ENCODE assay signal across 8 cellular contexts in genomic region chr12:112198120-112198733, GRCh38.
DNase-seq lines count a peak whose midpoint lies in the region; ATAC-seq and TF ChIP-seq lines count a peak whose summit lies in the region.

No MANE protein-coding gene starts in this region.

- no peak overlapping the region for H3K27ac Mint-ChIP-seq in type B pancreatic cell

- TF ChIP-seq RAD21 in HCT116 (IDR thresholded peaks at IDR 0.05; ENCODE audit: low read depth) = peak; percentile 75
- TF ChIP-seq RAD21 in neural cell (conservative IDR thresholded peaks at IDR 0.05) = peak; percentile 66

- no peak for TF ChIP-seq POLR2A in HCT116 (IDR thresholded peaks at IDR 0.05; ENCODE audit: borderline replicate concordance, extremely low read depth, insufficient read depth, insufficient read length)
- no peak for TF ChIP-seq POLR2A in esophagus muscularis mucosa (IDR thresholded peaks at IDR 0.05; ENCODE audit: low read depth)

- H3K4me1 Mint-ChIP-seq in type B pancreatic cell (ENCODE audit: unreplicated experiment) = no peaks in the 10 kb centered on the region

- H3K9me2 ChIP-seq in HCT116 (ENCODE audit: insufficient read depth) (no peaks in the 10 kb centered on the region), neural cell (ENCODE audit: insufficient read depth, low read length) (no peaks in the 10 kb centered on the region)

- CTCF ChIA-PET in HCT116 (lab: Charles Lee) = interaction anchor here (0.6 to 1.7 kb wide), 11 partner anchors 10 to 249 kb away, joined by 3 to 52 read pairs (median 4); no protein-coding TSS in a partner anchor

- TF ChIP-seq EP300 in esophagus muscularis mucosa (IDR thresholded peaks at IDR 0.05) (no peak), neural cell (conservative IDR thresholded peaks at IDR 0.05; ENCODE audit: poor library complexity, severe bottlenecking) (no peak)

- H3K27me3 ChIP-seq in HCT116 (ENCODE audit: insufficient read depth, low read length) (no peaks in the 10 kb centered on the region), esophagus muscularis mucosa (no peaks in the 10 kb centered on the region), neural cell (ENCODE audit: insufficient read depth, low read depth, low read length) (no peaks in the 10 kb centered on the region)

- H3K4me3 ChIP-seq in HCT116 (replicated peaks in 1 of 2; ENCODE audit: low read depth in 1 of 2, low read length in 2 of 2) (no peak overlapping the region), esophagus muscularis mucosa (no peak overlapping the region), neural cell (ENCODE audit: low read length) (no peak overlapping the region)

- POLR2A ChIA-PET in HCT116 (lab: Charles Lee) = interaction anchor here (1.8 kb wide), 1 partner anchor 189 kb away, joined by 6 read pairs; no protein-coding TSS in a partner anchor

- H3K9ac ChIP-seq in HCT116 (ENCODE audit: low read length) = no peak overlapping the region
- H3K9ac ChIP-seq in neural cell (ENCODE audit: low read length) = no peak overlapping the region

- no peak overlapping the region for H3K27ac ChIP-seq in HCT116 (ENCODE audit: low read depth, low read length)
- H3K27ac ChIP-seq in esophagus muscularis mucosa (replicated peaks in 1 of 4) = no peak overlapping the region
- no peak overlapping the region for H3K27ac ChIP-seq in neural cell (ENCODE audit: low read length)

- H3K4me2 ChIP-seq in HCT116 (ENCODE audit: low read length) = no peak overlapping the region
- H3K4me2 ChIP-seq in neural cell (ENCODE audit: low read length) = no peak overlapping the region

- H4K20me1 ChIP-seq in HCT116 (ENCODE audit: insufficient read depth) (no peaks in the 10 kb centered on the region), neural cell (ENCODE audit: insufficient read depth) (no peaks in the 10 kb centered on the region)

- no peaks in the 10 kb centered on the region for H3F3A ChIP-seq in neural cell (ENCODE audit: insufficient read depth, low read length, poor library complexity, severe bottlenecking)

- DNase-seq in CD1c-positive myeloid dendritic cell (ENCODE audit: extremely low spot score) (peak; percentile 26), HCT116 (ENCODE audit: low read depth, low spot score) (peak; percentile 41), NCI-H748 treated with DMSO at 0.1 percent for 48 hours (lab: John Stamatoyannopoulos, UW) (peak; percentile 41), esophagus muscularis mucosa (ENCODE audit: extremely low spot score) (no peak), type B pancreatic cell (ENCODE audit: extremely low spot score, unreplicated experiment) (no peak)
- peak; percentile 10 for DNase-seq in activated CD8-positive, alpha-beta memory T cell treated with anti-CD3 and anti-CD28 coated beads, Interleukin-2, amount 50 U/mL, for 24 hours (ENCODE audit: extremely low read depth)

- intact Hi-C loops in HCT116 (cut with micrococcal nuclease) (loop anchor here (1.0 to 10.0 kb wide), 3 partner anchors 189 to 373 kb away; no protein-coding TSS in a partner anchor), esophagus muscularis mucosa (cut with DNase I) (loop anchor here (10.0 kb wide), 1 partner anchor 187 kb away; the partner anchor contains the start of gene HECTD4)

- peaks cover under 1 to 3% of the 10 kb centered on the region in 2 experiments; a peak in 3 of 4 replicates for H3K36me3 ChIP-seq in HCT116 (ENCODE audit: control insufficient read depth in 1 of 2, insufficient read depth in 2 of 2, low read length in 2 of 2)
- peaks cover 36 to 99% (median 84%) of the 10 kb centered on the region in 4 donors for H3K36me3 ChIP-seq in esophagus muscularis mucosa
- H3K36me3 ChIP-seq in neural cell (ENCODE audit: insufficient read depth, low read length) = peaks cover 23% of the 10 kb centered on the region

- TF ChIP-seq CTCF in HCT116 (IDR thresholded peaks at IDR 0.05 in 2 of 3, conservative IDR thresholded peaks at IDR 0.05 in 1 of 3; ENCODE audit: borderline replicate concordance in 1 of 3, insufficient read depth in 1 of 3, low read depth in 2 of 3, low read length in 2 of 3) (peak; percentile 66 to 77 (median 71); a peak in 5 of 6 replicates), esophagus muscularis mucosa (IDR thresholded peaks at IDR 0.05) (peak; percentile 28 to 53 (median 33)), neural cell (IDR thresholded peaks at IDR 0.05; ENCODE audit: poor library complexity, severe bottlenecking) (peak; percentile 68), type B pancreatic cell (conservative IDR thresholded peaks at IDR 0.05) (peak; percentile 78)

- H2AFZ ChIP-seq in HCT116 (ENCODE audit: low read depth, low read length, poor library complexity, severe bottlenecking) (no peak overlapping the region), neural cell (ENCODE audit: low read depth, low read length) (no peak overlapping the region)

- no peak overlapping the region for H3K4me3 Mint-ChIP-seq in type B pancreatic cell

- H3K9me3 ChIP-seq in HCT116 (ENCODE audit: control insufficient read depth in 1 of 2, insufficient read depth in 1 of 2, low read depth in 1 of 2, low read length in 2 of 2) (no peaks in the 10 kb centered on the region), esophagus muscularis mucosa (no peaks in the 10 kb centered on the region), neural cell (ENCODE audit: low read length) (no peaks in the 10 kb centered on the region)

- RAD21 ChIA-PET in HCT116 (lab: Charles Lee; ENCODE audit: low non-redundant PET in 1 of 2, low total read pairs in 2 of 2, uncharacterized antibody in 2 of 2, unreplicated experiment in 2 of 2) = interaction anchor here (0.7 to 2.2 kb wide), 6 partner anchors 187 to 260 kb away, joined by 3 to 19 read pairs (median 4); no protein-coding TSS in a partner anchor

- H3K4me1 ChIP-seq in HCT116 (ENCODE audit: control insufficient read depth in 1 of 2, insufficient read depth in 2 of 2, low read length in 2 of 2) (no peaks in the 10 kb centered on the region), esophagus muscularis mucosa (no peaks in the 10 kb centered on the region)

- no TSS peak for BruUV-seq in HCT116 (replicated peaks; lab: Mats Ljungman, UMichigan)

- peaks cover 14% of the 10 kb centered on the region for H3K36me3 Mint-ChIP-seq in type B pancreatic cell

- 84% methylated on average over 9 of the region's 9 CpGs for WGBS in esophagus muscularis mucosa

- H3K9me3 Mint-ChIP-seq in type B pancreatic cell = no peaks in the 10 kb centered on the region

- H3K79me2 ChIP-seq in HCT116 (ENCODE audit: insufficient read depth, low read length) = no peaks in the 10 kb centered on the region
- H3K79me2 ChIP-seq in neural cell (replicated peaks; ENCODE audit: insufficient read depth, low read length) = no peaks in the 10 kb centered on the region

- peak; percentile 99 for ATAC-seq in HCT116
- ATAC-seq in HG03457 (IDR thresholded peaks at IDR 0.05; ENCODE audit: unreplicated experiment) = no peak

- H3K27me3 Mint-ChIP-seq in type B pancreatic cell = no peaks in the 10 kb centered on the region

TF ChIP-seq in HCT116, 20 proteins besides CTCF, POLR2A, EP300 and RAD21 (continues in another document):
- no peak for TF ChIP-seq MAX (IDR thresholded peaks at IDR 0.05)

TF ChIP-seq in neural cell, 6 proteins besides CTCF, POLR2A, EP300 and RAD21:
- TF ChIP-seq SMC3 (conservative IDR thresholded peaks at IDR 0.05; ENCODE audit: poor library complexity) = peak; percentile 70
- TF ChIP-seq, protein P1, sequence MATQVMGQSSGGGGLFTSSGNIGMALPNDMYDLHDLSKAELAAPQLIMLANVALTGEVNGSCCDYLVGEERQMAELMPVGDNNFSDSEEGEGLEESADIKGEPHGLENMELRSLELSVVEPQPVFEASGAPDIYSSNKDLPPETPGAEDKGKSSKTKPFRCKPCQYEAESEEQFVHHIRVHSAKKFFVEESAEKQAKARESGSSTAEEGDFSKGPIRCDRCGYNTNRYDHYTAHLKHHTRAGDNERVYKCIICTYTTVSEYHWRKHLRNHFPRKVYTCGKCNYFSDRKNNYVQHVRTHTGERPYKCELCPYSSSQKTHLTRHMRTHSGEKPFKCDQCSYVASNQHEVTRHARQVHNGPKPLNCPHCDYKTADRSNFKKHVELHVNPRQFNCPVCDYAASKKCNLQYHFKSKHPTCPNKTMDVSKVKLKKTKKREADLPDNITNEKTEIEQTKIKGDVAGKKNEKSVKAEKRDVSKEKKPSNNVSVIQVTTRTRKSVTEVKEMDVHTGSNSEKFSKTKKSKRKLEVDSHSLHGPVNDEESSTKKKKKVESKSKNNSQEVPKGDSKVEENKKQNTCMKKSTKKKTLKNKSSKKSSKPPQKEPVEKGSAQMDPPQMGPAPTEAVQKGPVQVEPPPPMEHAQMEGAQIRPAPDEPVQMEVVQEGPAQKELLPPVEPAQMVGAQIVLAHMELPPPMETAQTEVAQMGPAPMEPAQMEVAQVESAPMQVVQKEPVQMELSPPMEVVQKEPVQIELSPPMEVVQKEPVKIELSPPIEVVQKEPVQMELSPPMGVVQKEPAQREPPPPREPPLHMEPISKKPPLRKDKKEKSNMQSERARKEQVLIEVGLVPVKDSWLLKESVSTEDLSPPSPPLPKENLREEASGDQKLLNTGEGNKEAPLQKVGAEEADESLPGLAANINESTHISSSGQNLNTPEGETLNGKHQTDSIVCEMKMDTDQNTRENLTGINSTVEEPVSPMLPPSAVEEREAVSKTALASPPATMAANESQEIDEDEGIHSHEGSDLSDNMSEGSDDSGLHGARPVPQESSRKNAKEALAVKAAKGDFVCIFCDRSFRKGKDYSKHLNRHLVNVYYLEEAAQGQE (IDR thresholded peaks at IDR 0.05; ENCODE audit: borderline replicate concordance) = no peak
TF ChIP-seq in neural cell: peak in this region for 1.

Comparison
In these comparisons a context has a peak if more than half of its experiments do, and no peak if none do; other contexts are left out.
1. DNase-seq: peak in CD1c-positive myeloid dendritic cell (single experiment), HCT116 (single experiment), NCI-H748 treated with DMSO at 0.1 percent for 48 hours (single experiment) and activated CD8-positive, alpha-beta memory T cell treated with anti-CD3 and anti-CD28 coated beads, Interleukin-2, amount 50 U/mL, for 24 hours (single experiment); none in esophagus muscularis mucosa (single experiment) and type B pancreatic cell (single experiment).
2. Peak in every context shown above with its lines, with median percentiles within 50 percentile points of each other: CTCF ChIP-seq.